ENCODE assay signal across 1 cellular context in genomic region chr2:222864296-222864695, GRCh38.
TF ChIP-seq lines count a peak whose summit lies in the region.

No MANE protein-coding gene starts in this region.

TF ChIP-seq in HepG2, 621 proteins besides CTCF, POLR2A, EP300 and RAD21 (continued from another document and continues in another):
- TF ChIP-seq ZBTB40 (IDR thresholded peaks at IDR 0.05): no peak
- no peak for TF ChIP-seq ZBTB40 (CRISPR knock-in tag; IDR thresholded peaks at IDR 0.05)
- TF ChIP-seq FOSL1 (CRISPR knock-in tag; IDR thresholded peaks at IDR 0.05; ENCODE audit: borderline replicate concordance): peak; percentile 69; the same call in 1 of the 2 replicates
- no peak for TF ChIP-seq NFRKB (IDR thresholded peaks at IDR 0.05)
- TF ChIP-seq ZBED4 (CRISPR knock-in tag; IDR thresholded peaks at IDR 0.05; ENCODE audit: borderline replicate concordance): no peak
- TF ChIP-seq NR2F6 (IDR thresholded peaks at IDR 0.05): peak; percentile 45; the same call in 1 of the 2 replicates
- peak; percentile 67 for TF ChIP-seq NR2F6 (CRISPR knock-in tag; IDR thresholded peaks at IDR 0.05)
- TF ChIP-seq RXRA (CRISPR knock-in tag; IDR thresholded peaks at IDR 0.05): no peak; the same call in 1 of the 2 replicates
- no peak for TF ChIP-seq HNRNPLL (IDR thresholded peaks at IDR 0.05; ENCODE audit: low read depth, low read length, poor library complexity, severe bottlenecking)
- no peak for TF ChIP-seq ZNF597 (CRISPR knock-in tag; IDR thresholded peaks at IDR 0.05)
- TF ChIP-seq KDM5A (IDR thresholded peaks at IDR 0.05; ENCODE audit: borderline replicate concordance, low read length): no peak
- no peak for TF ChIP-seq E2F2 (CRISPR knock-in tag; IDR thresholded peaks at IDR 0.05; ENCODE audit: borderline replicate concordance)
- peak; percentile 51; the same call in 1 of the 2 replicates for TF ChIP-seq POLR2G (IDR thresholded peaks at IDR 0.05; ENCODE audit: low read depth, low read length)
- TF ChIP-seq ZMYM2 (CRISPR knock-in tag; IDR thresholded peaks at IDR 0.05): no peak
- no peak for TF ChIP-seq ZNF569 (CRISPR knock-in tag; IDR thresholded peaks at IDR 0.05; ENCODE audit: borderline replicate concordance)
- no peak for TF ChIP-seq ZSCAN30 (CRISPR knock-in tag; IDR thresholded peaks at IDR 0.05)
- TF ChIP-seq MAF1 (CRISPR knock-in tag; IDR thresholded peaks at IDR 0.05; ENCODE audit: borderline replicate concordance): no peak
- 0 out of 2 replicates have a peak, but pooled peaks have one; percentile 26 for TF ChIP-seq PHF21A (CRISPR knock-in tag; IDR thresholded peaks at IDR 0.05)
- no peak for TF ChIP-seq ZNF747 (CRISPR knock-in tag; IDR thresholded peaks at IDR 0.05; ENCODE audit: borderline replicate concordance)
- no peak for TF ChIP-seq MBNL3 (CRISPR knock-in tag; conservative IDR thresholded peaks at IDR 0.05)
- no peak for TF ChIP-seq SIX1 (CRISPR knock-in tag; IDR thresholded peaks at IDR 0.05; ENCODE audit: borderline replicate concordance)
- TF ChIP-seq PITX1 (CRISPR knock-in tag; IDR thresholded peaks at IDR 0.05): no peak
- TF ChIP-seq ZNF768 (CRISPR knock-in tag; IDR thresholded peaks at IDR 0.05): no peak
- TF ChIP-seq JUNB (CRISPR knock-in tag; IDR thresholded peaks at IDR 0.05; ENCODE audit: borderline replicate concordance): peak; percentile 88
- no peak for TF ChIP-seq SMARCC2 (IDR thresholded peaks at IDR 0.05)
- no peak for TF ChIP-seq MTF2 (CRISPR knock-in tag; IDR thresholded peaks at IDR 0.05; ENCODE audit: borderline replicate concordance)
- TF ChIP-seq ZNF235 (CRISPR knock-in tag; IDR thresholded peaks at IDR 0.05; ENCODE audit: borderline replicate concordance): no peak
- no peak for TF ChIP-seq ZNF761 (CRISPR knock-in tag; conservative IDR thresholded peaks at IDR 0.05)
- TF ChIP-seq BATF2 (CRISPR knock-in tag; IDR thresholded peaks at IDR 0.05): no peak
- no peak for TF ChIP-seq ZNF781 (CRISPR knock-in tag; IDR thresholded peaks at IDR 0.05; ENCODE audit: borderline replicate concordance, not compliant biosample characterization)
- no peak for TF ChIP-seq GFI1 (CRISPR knock-in tag; IDR thresholded peaks at IDR 0.05; ENCODE audit: borderline replicate concordance)
- no peak for TF ChIP-seq ZNF615 (CRISPR knock-in tag; IDR thresholded peaks at IDR 0.05; ENCODE audit: borderline replicate concordance)
- TF ChIP-seq FOXK1 (CRISPR knock-in tag; IDR thresholded peaks at IDR 0.05; ENCODE audit: borderline replicate concordance, low read depth): no peak
- TF ChIP-seq NCOA2 (CRISPR knock-in tag; IDR thresholded peaks at IDR 0.05): no peak
- no peak for TF ChIP-seq NFKBIZ (CRISPR knock-in tag; IDR thresholded peaks at IDR 0.05)
- TF ChIP-seq ZNF281 (CRISPR knock-in tag; IDR thresholded peaks at IDR 0.05; ENCODE audit: borderline replicate concordance): no peak
- no peak for TF ChIP-seq ZSCAN22 (CRISPR knock-in tag; IDR thresholded peaks at IDR 0.05)
- no peak for TF ChIP-seq ISX (CRISPR knock-in tag; conservative IDR thresholded peaks at IDR 0.05)
- TF ChIP-seq ZNF207 (IDR thresholded peaks at IDR 0.05; ENCODE audit: borderline replicate concordance): no peak
- no peak for TF ChIP-seq ZNF740 (CRISPR knock-in tag; IDR thresholded peaks at IDR 0.05)
- no peak for TF ChIP-seq ZNF704 (CRISPR knock-in tag; IDR thresholded peaks at IDR 0.05; ENCODE audit: borderline replicate concordance)
- TF ChIP-seq ZNF329 (CRISPR knock-in tag; IDR thresholded peaks at IDR 0.05; ENCODE audit: low read depth): no peak
